Comparison of ENCODE assay signal across 12 cellular contexts in the genomic region with DNA sequence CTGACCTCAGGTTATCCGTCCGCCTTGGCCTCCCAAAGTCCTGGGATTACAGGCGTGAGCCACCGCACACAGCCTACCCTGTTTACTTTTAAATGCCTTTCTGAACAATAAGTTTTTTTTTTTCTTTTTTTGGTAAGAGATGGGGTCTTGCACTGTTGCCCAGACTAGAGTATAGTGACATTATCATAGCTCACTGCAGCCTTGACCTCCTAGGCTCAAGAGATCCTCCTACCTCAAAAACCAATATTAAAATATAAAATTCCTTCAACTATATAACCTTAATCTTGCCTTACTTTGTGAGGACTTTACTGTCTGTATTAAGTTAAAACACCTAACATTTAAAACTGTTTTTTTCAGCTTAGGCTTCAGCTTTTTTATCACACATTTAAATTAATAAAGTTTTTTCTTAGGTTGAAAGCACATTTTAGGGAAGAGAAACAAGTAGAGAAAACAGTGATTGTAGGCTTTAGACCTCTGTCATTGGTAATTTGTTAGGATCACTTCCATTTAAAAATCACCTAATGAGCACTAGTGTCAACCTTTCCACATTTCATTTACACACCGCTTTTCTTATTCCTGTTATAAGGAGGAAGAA. TPM values are rescaled to one million over a fixed set of nuclear protein-coding genes. Genes with fewer than 3 reads are reported as not detected.
DNase-seq lines count a peak whose midpoint lies in the region; ATAC-seq and TF ChIP-seq lines count a peak whose summit lies in the region.
"Had no signal": no experiment of that assay in that cellular context is flagged by ENCODE, and none has a peak within 500 bp of the region (broad histone marks: within the 10 kb centered on the region; RNA-seq: fewer than 3 reads in every experiment).

No MANE protein-coding gene starts in this region.

- ATAC-seq in IMR-90 (ENCODE audit: low read depth) (no peak), HG03039 (IDR thresholded peaks at IDR 0.05; ENCODE audit: unreplicated experiment) (no peak), GM21576 (IDR thresholded peaks at IDR 0.05; ENCODE audit: unreplicated experiment) (no peak)

- CTCF ChIA-PET in IMR-90 (lab: Yijun Ruan, JAX): interaction anchor here (0.6 kb wide), 1 partner anchor 19 kb away, joined by 3 read pairs; no protein-coding TSS in a partner anchor

- H4K5ac ChIP-seq in IMR-90 (ENCODE audit: low read depth, low read length): no peak overlapping the region

- H3K4me1 ChIP-seq in BLaER1 treated with 17β-estradiol and CSF1 and Interleukin-3, amounts not matched to agents 10 nM and 100 nM: peaks cover 15 to 59% (median 42%) of the 10 kb centered on the region in 10 experiments
- H3K4me1 ChIP-seq in IMR-90 (ENCODE audit: control insufficient read depth, insufficient read depth, low read length): no peaks in the 10 kb centered on the region; the same call in 1 of the 2 replicates
- H3K4me1 ChIP-seq: Caco-2 had no signal

- peaks cover 0 to 70% (median 13%) of the 10 kb centered on the region in 11 experiments; a peak in 12 of 22 replicates for H4K20me1 ChIP-seq in BLaER1 treated with 17β-estradiol and CSF1 and Interleukin-3, amounts not matched to agents 10 nM and 100 nM
- H4K20me1 ChIP-seq in IMR-90 (ENCODE audit: insufficient read depth, low read length): peaks cover 24% of the 10 kb centered on the region; the same call in 1 of the 2 replicates

- TF ChIP-seq POLR2A in IMR-90 (IDR thresholded peaks at IDR 0.05; ENCODE audit: low read depth, low read length): no peak

- H4K91ac ChIP-seq in IMR-90 (ENCODE audit: insufficient read depth, low read depth, low read length): no peak overlapping the region

- POLR2A ChIA-PET in IMR-90 (lab: Charles Lee; ENCODE audit: unreplicated experiment): interaction anchor here (0.7 kb wide), 1 partner anchor 1009 kb away, joined by 6 read pairs; a partner anchor contains a TSS

- H4K8ac ChIP-seq in IMR-90 (ENCODE audit: low read depth in 2 of 2, low read length in 2 of 2): no peak overlapping the region

- no peaks in the 10 kb centered on the region for H3K27me3 ChIP-seq in BLaER1 treated with 17β-estradiol and CSF1 and Interleukin-3, amounts not matched to agents 10 nM and 100 nM
- no peaks in the 10 kb centered on the region for H3K27me3 ChIP-seq in IMR-90 (ENCODE audit: control insufficient read depth, insufficient read depth, low read length)

- TSS peak; percentile 14 for BruUV-seq in IMR-90 (replicated peaks; lab: Mats Ljungman, UMichigan)

- peaks cover 35% of the 10 kb centered on the region for H3K36me3 Mint-ChIP-seq in activated naive CD8-positive, alpha-beta T cell treated with anti-CD3 and anti-CD28 coated beads for 36 hours
- H3K36me3 Mint-ChIP-seq in nephron (ENCODE audit: low read depth): peaks cover 15% of the 10 kb centered on the region

- H3K9me3 ChIP-seq in BLaER1 treated with 17β-estradiol and CSF1 and Interleukin-3, amounts not matched to agents 10 nM and 100 nM (replicated peaks in 1 of 11): peaks cover 0 to 17% (median 0%) of the 10 kb centered on the region in 11 experiments; a peak in 6 of 22 replicates
- H3K9me3 ChIP-seq in IMR-90 (ENCODE audit: control insufficient read depth, insufficient read depth, low read length): no peaks in the 10 kb centered on the region
- H3K9me3 ChIP-seq: Caco-2, SK-N-SH had no signal

- DNase-seq in IMR-90 (no peak), NOMO-1 treated with DMSO at 0.1 percent for 48 hours (lab: John Stamatoyannopoulos, UW; ENCODE audit: unreplicated experiment) (no peak)
- no peak for DNase-seq in activated naive CD8-positive, alpha-beta T cell treated with anti-CD3 and anti-CD28 coated beads for 36 hours
- DNase-seq in stimulated activated CD4-positive, alpha-beta T cell treated with anti-CD3 and anti-CD28 coated beads, Interleukin-2, amount 100 ng/mL, for 48 hours: no peak
- DNase-seq: Caco-2; SK-N-SH; stimulated activated CD4-positive, alpha-beta T cell treated with anti-CD3 and anti-CD28 coated beads, Interleukin-2, amount 100 ng/mL, for 24 hours had no signal

- no peak overlapping the region for H2BK20ac ChIP-seq in IMR-90 (ENCODE audit: low read depth, low read length)

- H3K4me3 Mint-ChIP-seq in activated naive CD8-positive, alpha-beta T cell treated with anti-CD3 and anti-CD28 coated beads for 36 hours: peak overlapping the region; percentile 96
- H3K4me3 Mint-ChIP-seq in nephron: peak overlapping the region; percentile 43 to 57 (median 43)

- H3K27ac ChIP-seq in BLaER1 treated with 17β-estradiol and CSF1 and Interleukin-3, amounts not matched to agents 10 nM and 100 nM: peak overlapping the region in 9 of 11 experiments; percentile 25 to 93 (median 91); a peak in 11 of 22 replicates
- no peak overlapping the region for H3K27ac ChIP-seq in IMR-90 (ENCODE audit: insufficient read depth, low read length)

- H3K79me1 ChIP-seq in IMR-90 (ENCODE audit: low read depth in 1 of 2, low read length in 2 of 2): peaks cover 7 to 60% of the 10 kb centered on the region in 2 experiments

- intact Hi-C loops in IMR-90 (cut with micrococcal nuclease): no loop called here

- H3K14ac ChIP-seq in IMR-90 (replicated peaks; ENCODE audit: low read depth, low read length): no peak overlapping the region

- in situ Hi-C loops in IMR-90 (cut with MboI; ENCODE audit: low sequenced_read_pairs): no loop called here

- H3K9me3 Mint-ChIP-seq in activated naive CD8-positive, alpha-beta T cell treated with anti-CD3 and anti-CD28 coated beads for 36 hours: no peaks in the 10 kb centered on the region
- no peaks in the 10 kb centered on the region for H3K9me3 Mint-ChIP-seq in nephron
- H3K9me3 Mint-ChIP-seq: memory B cell had no signal

- no peak overlapping the region for H2BK15ac ChIP-seq in IMR-90 (ENCODE audit: low read depth, low read length)

- TF ChIP-seq CTCF in IMR-90 (conservative IDR thresholded peaks at IDR 0.05; ENCODE audit: low read depth, low read length): no peak
- no peak for TF ChIP-seq CTCF in nephron (IDR thresholded peaks at IDR 0.05; ENCODE audit: unreplicated experiment in 3 of 3)

- no peaks in the 10 kb centered on the region for H3K9me1 ChIP-seq in IMR-90 (ENCODE audit: insufficient read depth, low read length)

- peaks cover 0 to 27% (median 15%) of the 10 kb centered on the region in 11 experiments; a peak in 15 of 22 replicates for H3K36me3 ChIP-seq in BLaER1 treated with 17β-estradiol and CSF1 and Interleukin-3, amounts not matched to agents 10 nM and 100 nM
- no peaks in the 10 kb centered on the region for H3K36me3 ChIP-seq in IMR-90 (ENCODE audit: control insufficient read depth, insufficient read depth, low read length)

- H2AK5ac ChIP-seq in IMR-90 (ENCODE audit: low read depth, low read length): no peak overlapping the region

- peak overlapping the region; percentile 32; the same call in 1 of the 2 replicates for H3K23ac ChIP-seq in IMR-90 (ENCODE audit: low read depth, low read length)

- peak overlapping the region in 4 of 10 experiments; percentile 73 to 88 (median 76); a peak in 3 of 20 replicates for H3K4me3 ChIP-seq in BLaER1 treated with 17β-estradiol and CSF1 and Interleukin-3, amounts not matched to agents 10 nM and 100 nM
- H3K4me3 ChIP-seq in IMR-90 (ENCODE audit: insufficient read depth, low read depth, low read length): no peak overlapping the region

- H3K27me3 Mint-ChIP-seq in activated naive CD8-positive, alpha-beta T cell treated with anti-CD3 and anti-CD28 coated beads for 36 hours: no peaks in the 10 kb centered on the region
- H3K27me3 Mint-ChIP-seq in nephron (ENCODE audit: low read depth): no peaks in the 10 kb centered on the region
- H3K27me3 Mint-ChIP-seq: memory B cell had no signal

- no peak overlapping the region for H2BK120ac ChIP-seq in IMR-90 (ENCODE audit: low read depth, low read length)

- H3K18ac ChIP-seq in IMR-90 (ENCODE audit: low read depth, low read length): no peak overlapping the region

- H3K9ac ChIP-seq in BLaER1 treated with 17β-estradiol and CSF1 and Interleukin-3, amounts not matched to agents 10 nM and 100 nM: peak overlapping the region in 4 of 11 experiments; percentile 25 to 94 (median 63); a peak in 4 of 22 replicates
- H3K9ac ChIP-seq in IMR-90 (ENCODE audit: low read depth, low read length): no peak overlapping the region

- dilution Hi-C loops in IMR-90 (cut with HindIII; ENCODE audit: low sequenced_read_pairs, unreplicated experiment): no loop called here

- H2AK9ac ChIP-seq in IMR-90 (replicated peaks; ENCODE audit: low read depth, low read length, poor library complexity): no peak overlapping the region

- no peak overlapping the region for H2AFZ ChIP-seq in IMR-90 (replicated peaks; ENCODE audit: low read length, poor library complexity)

- no CpG with 5 or more reads among the region's 5 CpGs for WGBS in IMR-90 (ENCODE audit: extremely low coverage in 2 of 2, insufficient read length in 1 of 2), 2 experiments

- H3K4ac ChIP-seq in IMR-90 (ENCODE audit: low read depth, low read length): no peak overlapping the region

- H2BK5ac ChIP-seq in IMR-90 (ENCODE audit: low read depth, low read length, poor library complexity, severe bottlenecking): no peak overlapping the region

- H3K27ac Mint-ChIP-seq in activated naive CD8-positive, alpha-beta T cell treated with anti-CD3 and anti-CD28 coated beads for 36 hours: no peak overlapping the region
- H3K27ac Mint-ChIP-seq in nephron: peak overlapping the region in 2 of 3 experiments; percentile 22 to 33

- no peak overlapping the region for H3K56ac ChIP-seq in IMR-90 (ENCODE audit: extremely low read depth, insufficient read depth, low read length)

- peak overlapping the region; percentile 80 to 96 (median 87) for H3K4me2 ChIP-seq in BLaER1 treated with 17β-estradiol and CSF1 and Interleukin-3, amounts not matched to agents 10 nM and 100 nM
- H3K4me2 ChIP-seq in IMR-90 (ENCODE audit: low read depth, low read length): no peak overlapping the region

- no peak for TF ChIP-seq RAD21 in IMR-90 (IDR thresholded peaks at IDR 0.05; ENCODE audit: low read length)

- H3K4me1 Mint-ChIP-seq in activated naive CD8-positive, alpha-beta T cell treated with anti-CD3 and anti-CD28 coated beads for 36 hours: peaks cover 34% of the 10 kb centered on the region
- peaks cover 11% of the 10 kb centered on the region for H3K4me1 Mint-ChIP-seq in nephron

TF ChIP-seq in IMR-90, 13 proteins besides CTCF, POLR2A, EP300 and RAD21:
- TF ChIP-seq FOS (IDR thresholded peaks at IDR 0.05; ENCODE audit: low read depth, low read length): no peak

RNA-seq across cellular contexts. Expression of a gene that starts 2.9 kb away (rescaled TPM):
- total RNA-seq in IMR-90 (2012; rRNA removed): 32.3 and 42.8 TPM in 2 replicates
- 6.3 and 7.7 TPM in 2 replicates for polyA plus RNA-seq in IMR-90 (2012; rRNA removed)
- 1.2 and 1.4 TPM in 2 replicates for polyA plus RNA-seq in IMR-90 (2012; cell fraction: cytosol; rRNA removed)
- polyA plus RNA-seq in IMR-90 (2012; cell fraction: nucleus; rRNA removed; ENCODE audit: low replicate concordance): 3.0 and 26.2 TPM in 2 replicates
- 10 to 100 TPM; 18.7 to 19.5 TPM for total RNA-seq in activated naive CD8-positive, alpha-beta T cell treated with anti-CD3 and anti-CD28 coated beads for 36 hours
